In the genomic region with DNA sequence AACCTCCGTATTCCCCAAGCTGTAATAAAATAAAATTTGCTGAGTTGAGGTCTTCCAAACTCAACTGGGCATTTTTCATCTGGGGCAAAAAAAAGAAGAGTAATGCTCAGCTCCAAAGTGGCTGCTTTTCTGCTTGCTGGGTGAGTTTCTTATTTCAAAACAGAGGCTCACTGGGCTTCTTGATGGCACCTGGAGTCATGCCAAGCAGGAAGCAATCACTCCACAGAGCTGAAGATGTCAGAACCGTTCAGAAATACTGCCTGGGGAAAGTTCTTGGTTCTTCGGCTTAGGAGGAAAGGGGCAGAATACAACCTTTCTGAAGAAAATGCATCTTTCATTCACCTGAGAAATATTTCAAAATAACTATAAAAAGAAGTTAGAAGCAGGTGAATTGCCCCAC, we compare ENCODE assay signal across 13 cellular contexts. TPM values are rescaled to one million over a fixed set of nuclear protein-coding genes. Genes with fewer than 3 reads are reported as not detected.
DNase-seq lines count a peak whose midpoint lies in the region; ATAC-seq lines count a peak whose summit lies in the region.
"Had no signal": no experiment of that assay in that cellular context is flagged by ENCODE, and none has a peak within 500 bp of the region (broad histone marks: within the 10 kb centered on the region; RNA-seq: fewer than 3 reads in every experiment).

No MANE protein-coding gene starts in this region.

- DNase-seq in DMS53 (lab: John Stamatoyannopoulos, UW) (peak; percentile 65), DMS53 treated with DMSO at 0.1 percent for 48 hours (lab: John Stamatoyannopoulos, UW; ENCODE audit: unreplicated experiment) (no peak), KG1 (lab: John Stamatoyannopoulos, UW) (peak; percentile 11), RPMI8226 (peak; percentile 82), myocyte (ENCODE audit: low read depth) (peak; percentile 30), anterior cingulate cortex (lab: John Stamatoyannopoulos, UW) (no peak), SIG-M5 (lab: John Stamatoyannopoulos, UW) (no peak)
- DNase-seq: 8988T, GDM1, NCI-H1694, spleen had no signal

- ATAC-seq in GM21515 (IDR thresholded peaks at IDR 0.05; ENCODE audit: unreplicated experiment) = no peak

RNA-seq across cellular contexts. Expression of a gene that starts 4.1 kb away (rescaled TPM):
- total RNA-seq in myocyte = not detected in 2 replicates
- polyA plus RNA-seq in myocyte (2012) = not detected
- total RNA-seq: astrocyte had no signal

RNA-seq across cellular contexts. Expression of a gene that starts 48.5 kb away (rescaled TPM):
- 13.6 and 15.8 TPM in 2 replicates for total RNA-seq in myocyte
- 9.7 TPM for polyA plus RNA-seq in myocyte (2012)

RNA-seq across cellular contexts. Expression of a gene that starts 52.9 kb away (rescaled TPM):
- total RNA-seq in myocyte = not detected in 2 replicates
- polyA plus RNA-seq in myocyte (2012) = 0.37 TPM
- total RNA-seq: astrocyte had no signal

Comparison
In these comparisons a context has a peak if more than half of its experiments do, and no peak if none do; other contexts are left out.
1. DNase-seq: peak in DMS53 (single experiment), KG1 (single experiment), RPMI8226 (single experiment) and myocyte (single experiment); none in DMS53 treated with DMSO at 0.1 percent for 48 hours (single experiment), anterior cingulate cortex (0 of 58) and SIG-M5 (single experiment).